Comparison of ENCODE assay signal across 8 cellular contexts in genomic region chr12:106245767-106246166, GRCh38. TPM values are rescaled to one million over a fixed set of nuclear protein-coding genes. Genes with fewer than 3 reads are reported as not detected.
A peak's percentile ranks its signal among the peaks of the same experiment; 100 is the strongest.
DNase-seq lines count a peak whose midpoint lies in the region; ATAC-seq and TF ChIP-seq lines count a peak whose summit lies in the region.

No MANE protein-coding gene starts in this region.

- TF ChIP-seq CTCF in activated B cell treated with CpG ODN at 0.5 μM for 24 hours (IDR thresholded peaks at IDR 0.05) = no peak

- H3K27ac Mint-ChIP-seq in T-helper 2 cell treated with Interferon-gamma antibody and Interleukin-4, amounts not matched to agents 5 μg/mL and 100 μg/mL, for 36 hours = no peak overlapping the region
- no peak overlapping the region for H3K27ac Mint-ChIP-seq in activated B cell treated with CpG ODN at 0.5 μM for 24 hours

- H3K27ac ChIP-seq in stomach smooth muscle (ENCODE audit: low read length) = peak overlapping the region; percentile 89

- peaks cover 18% of the 10 kb centered on the region for H3K27me3 Mint-ChIP-seq in T-helper 2 cell treated with Interferon-gamma antibody and Interleukin-4, amounts not matched to agents 5 μg/mL and 100 μg/mL, for 36 hours (ENCODE audit: low read depth)
- peaks cover 2% of the 10 kb centered on the region for H3K27me3 Mint-ChIP-seq in activated B cell treated with CpG ODN at 0.5 μM for 24 hours

- peak overlapping the region; percentile 43 to 83 for H3K4me3 ChIP-seq in stomach smooth muscle (ENCODE audit: low read length in 2 of 2)

- POLR2A ChIA-PET in activated B cell treated with CpG ODN at 0.5 μM for 24 hours (lab: Charles Lee) = interaction anchor here (5.1 kb wide), 1 partner anchor 57 kb away, joined by 84 read pairs; the partner anchor contains the start of gene TCP11L2

- CTCF ChIA-PET in activated B cell treated with CpG ODN at 0.5 μM for 24 hours (lab: Charles Lee) = interaction anchor here (1.8 kb wide), 1 partner anchor 20 kb away, joined by 11 read pairs; no protein-coding TSS in a partner anchor

- ATAC-seq in activated B cell treated with CpG ODN at 0.5 μM for 24 hours (ENCODE audit: low read depth) = no peak
- no peak for ATAC-seq in HG03378 (IDR thresholded peaks at IDR 0.05; ENCODE audit: unreplicated experiment)

- H3K36me3 Mint-ChIP-seq in T-helper 2 cell treated with Interferon-gamma antibody and Interleukin-4, amounts not matched to agents 5 μg/mL and 100 μg/mL, for 36 hours (ENCODE audit: low read depth) = no peaks in the 10 kb centered on the region
- H3K36me3 Mint-ChIP-seq in activated B cell treated with CpG ODN at 0.5 μM for 24 hours (ENCODE audit: low read depth) = peaks cover 25% of the 10 kb centered on the region

- no peaks in the 10 kb centered on the region for H3K9me3 Mint-ChIP-seq in T-helper 2 cell treated with Interferon-gamma antibody and Interleukin-4, amounts not matched to agents 5 μg/mL and 100 μg/mL, for 36 hours
- no peaks in the 10 kb centered on the region for H3K9me3 Mint-ChIP-seq in activated B cell treated with CpG ODN at 0.5 μM for 24 hours

- H3K4me1 ChIP-seq in stomach smooth muscle (ENCODE audit: control insufficient read depth, insufficient read depth, low read length) = peaks cover 38% of the 10 kb centered on the region

- intact Hi-C loops in activated B cell treated with CpG ODN at 0.5 μM for 24 hours (cut with micrococcal nuclease) = loop anchor here (5.0 to 10.0 kb wide), 2 partner anchors 712 to 1439 kb away; partner anchors contain the start of genes PWP1 and TMEM263

- peaks cover 11% of the 10 kb centered on the region for H3K4me1 Mint-ChIP-seq in T-helper 2 cell treated with Interferon-gamma antibody and Interleukin-4, amounts not matched to agents 5 μg/mL and 100 μg/mL, for 36 hours (ENCODE audit: low read depth)
- H3K4me1 Mint-ChIP-seq in activated B cell treated with CpG ODN at 0.5 μM for 24 hours = peaks cover 45% of the 10 kb centered on the region

- H3K9me3 ChIP-seq in stomach smooth muscle (ENCODE audit: control insufficient read depth in 2 of 2, low read length in 2 of 2) = no peaks in the 10 kb centered on the region

- H3K27me3 ChIP-seq in stomach smooth muscle (ENCODE audit: control insufficient read depth in 1 of 2, insufficient read depth in 2 of 2, low read length in 2 of 2) = no peaks in the 10 kb centered on the region

- H3K36me3 ChIP-seq in stomach smooth muscle (ENCODE audit: control insufficient read depth in 2 of 2, insufficient read depth in 2 of 2, low read length in 2 of 2) = peaks cover 7% of the 10 kb centered on the region in 2 donors

- DNase-seq in T-helper 2 cell treated with Interferon-gamma antibody and Interleukin-4, amounts not matched to agents 5 μg/mL and 100 μg/mL, for 36 hours (ENCODE audit: low spot score) = no peak
- DNase-seq in T-helper 2 cell = no peak
- no peak for DNase-seq in activated B cell treated with CpG ODN at 0.5 μM for 24 hours
- DNase-seq in iris pigment epithelial cell (ENCODE audit: low read depth) = peak; percentile 83
- DNase-seq in NCI-H128 (lab: John Stamatoyannopoulos, UW; ENCODE audit: unreplicated experiment) = no peak
- DNase-seq in NCI-H2171 treated with DMSO at 0.1 percent for 48 hours (lab: John Stamatoyannopoulos, UW) = no peak

- peak overlapping the region; percentile 21 to 77 for H3K9ac ChIP-seq in stomach smooth muscle (ENCODE audit: low read length in 2 of 2)

- H3K4me3 Mint-ChIP-seq in T-helper 2 cell treated with Interferon-gamma antibody and Interleukin-4, amounts not matched to agents 5 μg/mL and 100 μg/mL, for 36 hours = peak overlapping the region; percentile 20
- peak overlapping the region; percentile 46 for H3K4me3 Mint-ChIP-seq in activated B cell treated with CpG ODN at 0.5 μM for 24 hours

RNA-seq across cellular contexts. Expression of gene CKAP4, which starts 2.1 kb away (rescaled TPM):
- total RNA-seq in activated B cell treated with CpG ODN at 0.5 μM for 24 hours = 15.9 and 17.1 TPM in 2 replicates

RNA-seq across cellular contexts. Expression of gene TCP11L2, which starts 56.8 kb away (rescaled TPM):
- 48.0 and 52.5 TPM in 2 replicates for total RNA-seq in activated B cell treated with CpG ODN at 0.5 μM for 24 hours
